9 cellular contexts compared by ENCODE assay signal in the genomic region with DNA sequence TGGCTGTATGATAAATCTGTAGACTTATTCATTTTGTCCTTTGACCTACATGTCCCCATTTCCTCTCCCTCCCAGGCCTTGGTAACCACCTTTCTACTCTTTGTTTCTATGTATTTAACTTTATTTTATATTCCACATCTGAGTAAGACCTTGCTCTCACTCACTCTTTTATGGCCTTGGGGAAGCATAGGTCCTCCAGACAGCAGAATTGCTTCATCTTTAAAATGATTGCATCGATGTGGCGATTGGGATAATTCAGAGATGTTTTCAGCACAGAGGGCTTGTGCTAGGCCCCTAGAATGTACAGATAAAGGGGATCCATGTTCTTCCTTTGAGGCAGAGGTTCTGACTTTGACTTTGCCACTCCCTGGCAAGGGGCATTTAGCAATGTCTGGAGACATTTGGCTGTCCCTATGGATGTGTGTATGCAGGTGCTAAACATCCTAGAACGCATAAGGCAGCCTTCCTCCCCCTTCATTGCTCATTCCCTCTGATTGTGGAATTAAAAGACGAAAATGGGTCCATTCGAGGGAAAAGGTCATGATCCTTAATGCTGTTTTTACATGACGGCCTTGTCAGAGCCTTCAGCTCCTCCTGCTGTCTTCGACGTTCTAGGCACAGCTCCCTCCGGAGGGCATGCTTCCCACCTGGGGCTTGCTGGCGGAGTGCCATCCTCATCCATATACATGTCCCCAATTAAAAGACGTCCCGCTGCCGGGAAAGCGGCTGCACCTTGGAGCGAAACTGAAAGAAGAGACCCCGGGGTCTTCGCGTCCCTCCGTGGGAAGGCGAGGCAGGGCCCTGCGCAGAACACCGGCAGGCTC. TPM values are rescaled to one million over a fixed set of nuclear protein-coding genes. Genes with fewer than 3 reads are reported as not detected.
DNase-seq lines count a peak whose midpoint lies in the region; ATAC-seq, FAIRE-seq and TF ChIP-seq lines count a peak whose summit lies in the region.
"Had no signal": no experiment of that assay in that cellular context is flagged by ENCODE, and none has a peak within 500 bp of the region (broad histone marks: within the 10 kb centered on the region; RNA-seq: fewer than 3 reads in every experiment).

No MANE protein-coding gene starts in this region.

- H3K4me3 ChIP-seq in BLaER1 treated with 17β-estradiol and CSF1 and Interleukin-3, amounts not matched to agents 10 nM and 100 nM = peak overlapping the region; percentile 50 to 73 (median 60)
- H3K4me3 ChIP-seq in H1 (ENCODE audit: extremely low read depth in 1 of 4, insufficient read depth in 2 of 4, low read depth in 3 of 4, low read length in 4 of 4) (peak overlapping the region; percentile 50 to 67 (median 64)), neural progenitor cell (peak overlapping the region; percentile 49)

- no peak overlapping the region for H3K14ac ChIP-seq in H1 (ENCODE audit: insufficient read length)

- POLR2A ChIA-PET in H1 (lab: Charles Lee; ENCODE audit: partially characterized antibody) = interaction anchor here (0.6 to 1.5 kb wide), 3 partner anchors 12 to 28 kb away, joined by 3 read pairs; no protein-coding TSS in a partner anchor
- POLR2A ChIA-PET in activated CD4-positive, alpha-beta memory T cell treated with anti-CD3 and anti-CD28 coated beads for 36 hours (lab: Charles Lee) = no interaction called here

- H2BK12ac ChIP-seq in H1 (ENCODE audit: low read depth, low read length) = no peak overlapping the region

- H2BK5ac ChIP-seq in H1 (ENCODE audit: low read depth, low read length) = peak overlapping the region; percentile 67; the same call in 1 of the 2 replicates

- H2AFZ ChIP-seq in H1 (ENCODE audit: low read length) = no peak overlapping the region; the same call in 1 of the 2 replicates
- H2AFZ ChIP-seq in neural progenitor cell (replicated peaks) = peak overlapping the region; percentile 89

- no peak for TF ChIP-seq EP300 in H1 (IDR thresholded peaks at IDR 0.05; ENCODE audit: borderline replicate concordance in 1 of 2, low read depth in 2 of 2, low read length in 2 of 2)

- H4K91ac ChIP-seq in H1 (replicated peaks; ENCODE audit: insufficient read length, low read length) = no peak overlapping the region

- FAIRE-seq in H1 (lab: Jason Lieb, UNC) = peak; percentile 69

- H3K79me2 ChIP-seq in H1 (ENCODE audit: control insufficient read depth in 1 of 2, insufficient read depth in 2 of 2, low read length in 2 of 2) (no peaks in the 10 kb centered on the region), neural progenitor cell (ENCODE audit: low read depth) (no peaks in the 10 kb centered on the region)

- peak overlapping the region; percentile 86 to 97 (median 94) for H3K4me2 ChIP-seq in BLaER1 treated with 17β-estradiol and CSF1 and Interleukin-3, amounts not matched to agents 10 nM and 100 nM
- peak overlapping the region; percentile 77 to 95 for H3K4me2 ChIP-seq in H1 (ENCODE audit: insufficient read depth in 1 of 2, low read depth in 2 of 2, low read length in 2 of 2)
- H3K4me2 ChIP-seq in neural progenitor cell = peak overlapping the region; percentile 77

- peaks cover 13% of the 10 kb centered on the region for H3K27me3 Mint-ChIP-seq in neural progenitor cell (ENCODE audit: insufficient read depth, low read depth)
- peaks cover 9% of the 10 kb centered on the region for H3K27me3 Mint-ChIP-seq in activated CD4-positive, alpha-beta memory T cell treated with anti-CD3 and anti-CD28 coated beads for 36 hours

- no peak overlapping the region for H3K56ac ChIP-seq in H1 (replicated peaks; ENCODE audit: insufficient read length, low read depth, low read length)

- peak overlapping the region; percentile 86 for H3K4me3 Mint-ChIP-seq in neural progenitor cell
- H3K4me3 Mint-ChIP-seq in activated CD4-positive, alpha-beta memory T cell treated with anti-CD3 and anti-CD28 coated beads for 36 hours = no peak overlapping the region

- no peaks in the 10 kb centered on the region for H3K36me3 Mint-ChIP-seq in neural progenitor cell
- no peaks in the 10 kb centered on the region for H3K36me3 Mint-ChIP-seq in activated CD4-positive, alpha-beta memory T cell treated with anti-CD3 and anti-CD28 coated beads for 36 hours

- peaks cover 0 to 7% (median 0%) of the 10 kb centered on the region in 11 experiments; a peak in 1 of 22 replicates for H4K20me1 ChIP-seq in BLaER1 treated with 17β-estradiol and CSF1 and Interleukin-3, amounts not matched to agents 10 nM and 100 nM
- H4K20me1 ChIP-seq in H1 (replicated peaks in 1 of 2; ENCODE audit: control insufficient read depth in 1 of 2, insufficient read depth in 2 of 2, low read length in 2 of 2) (no peaks in the 10 kb centered on the region), neural progenitor cell (ENCODE audit: low read depth) (no peaks in the 10 kb centered on the region)

- no peak overlapping the region for H2BK15ac ChIP-seq in H1 (ENCODE audit: low read length)

- H2BK20ac ChIP-seq in H1 (ENCODE audit: low read length) = no peak overlapping the region

- DNase-seq in NCI-H1694 treated with DMSO at 0.1 percent for 48 hours (lab: John Stamatoyannopoulos, UW) = peak; percentile 58
- no peak for DNase-seq in H1 (ENCODE audit: low read depth in 1 of 2, low spot score in 2 of 2)
- DNase-seq in neural progenitor cell (ENCODE audit: low spot score) = no peak
- no peak for DNase-seq in activated T-cell treated with anti-CD3 and anti-CD28 coated beads for 4 hours
- DNase-seq in cerebellum (ENCODE audit: low spot score) = no peak
- no peak for DNase-seq in activated CD4-positive, alpha-beta memory T cell treated with anti-CD3 and anti-CD28 coated beads for 36 hours
- DNase-seq: NCI-H446 had no signal

- H3K4ac ChIP-seq in H1 (replicated peaks; ENCODE audit: insufficient read length, low read depth, low read length) = no peak overlapping the region

- no peak overlapping the region for H2BK120ac ChIP-seq in H1 (replicated peaks; ENCODE audit: low read depth, low read length)

- peak in 1 of 3 experiments; percentile 7; a peak in 1 of 4 replicates for TF ChIP-seq CTCF in H1 (IDR thresholded peaks at IDR 0.05; ENCODE audit: control extremely low read depth in 1 of 3, insufficient read depth in 1 of 3, low read depth in 1 of 3, low read length in 3 of 3)
- TF ChIP-seq CTCF in neural progenitor cell (IDR thresholded peaks at IDR 0.05) = no peak

- H3F3A ChIP-seq in neural progenitor cell (ENCODE audit: low read depth) = no peaks in the 10 kb centered on the region

- no peak for TF ChIP-seq POLR2A in H1 (IDR thresholded peaks at IDR 0.05; ENCODE audit: control extremely low read depth in 1 of 2, low read depth in 2 of 2, low read length in 2 of 2)

- no peak for ATAC-seq in GM21528 (IDR thresholded peaks at IDR 0.05; ENCODE audit: low FRiP score, unreplicated experiment)

- peaks cover 0 to 14% (median 12%) of the 10 kb centered on the region in 10 experiments; a peak in 15 of 20 replicates for H3K4me1 ChIP-seq in BLaER1 treated with 17β-estradiol and CSF1 and Interleukin-3, amounts not matched to agents 10 nM and 100 nM
- H3K4me1 ChIP-seq in H1 (replicated peaks in 1 of 4; ENCODE audit: control insufficient read depth in 3 of 4, insufficient read depth in 4 of 4, low read length in 3 of 4) (peaks cover 2 to 12% (median 5%) of the 10 kb centered on the region in 4 experiments; a peak in 4 of 7 replicates), neural progenitor cell (no peaks in the 10 kb centered on the region)

- intact Hi-C loops in activated CD4-positive, alpha-beta memory T cell treated with anti-CD3 and anti-CD28 coated beads for 36 hours (cut with micrococcal nuclease) = no loop called here

- no peaks in the 10 kb centered on the region for H3K36me3 ChIP-seq in BLaER1 treated with 17β-estradiol and CSF1 and Interleukin-3, amounts not matched to agents 10 nM and 100 nM
- H3K36me3 ChIP-seq in H1 (ENCODE audit: control insufficient read depth in 2 of 4, insufficient read depth in 4 of 4, low read length in 3 of 4) = no peaks in the 10 kb centered on the region
- no peaks in the 10 kb centered on the region for H3K36me3 ChIP-seq in neural progenitor cell

- peak overlapping the region; percentile 6; the same call in 1 of the 2 replicates for H4K8ac ChIP-seq in H1 (ENCODE audit: extremely low read depth, insufficient read depth, low read length)

- H3K9ac ChIP-seq in BLaER1 treated with 17β-estradiol and CSF1 and Interleukin-3, amounts not matched to agents 10 nM and 100 nM = peak overlapping the region in 10 of 11 experiments; percentile 29 to 68 (median 52); a peak in 14 of 22 replicates
- no peak overlapping the region for H3K9ac ChIP-seq in H1 (replicated peaks in 1 of 4; ENCODE audit: extremely low read depth in 1 of 4, low read depth in 3 of 4, low read length in 3 of 4)
- H3K9ac ChIP-seq in neural progenitor cell = no peak overlapping the region

- 0 out of 2 replicates have a peak overlapping the region, but pooled peaks have one; percentile 88 for H3K18ac ChIP-seq in H1 (ENCODE audit: extremely low read depth, low read length)

- H3K27me3 ChIP-seq in BLaER1 treated with 17β-estradiol and CSF1 and Interleukin-3, amounts not matched to agents 10 nM and 100 nM = peaks cover 7 to 26% (median 20%) of the 10 kb centered on the region in 11 experiments; a peak in 17 of 22 replicates
- peaks cover 2 to 24% (median 15%) of the 10 kb centered on the region in 4 experiments for H3K27me3 ChIP-seq in H1 (replicated peaks in 1 of 4; ENCODE audit: control insufficient read depth in 3 of 4, extremely low read depth in 1 of 4, insufficient read depth in 3 of 4, low read length in 3 of 4)
- H3K27me3 ChIP-seq in neural progenitor cell = peaks cover 41% of the 10 kb centered on the region

- 0 out of 22 replicates have a peak overlapping the region, but pooled peaks of 1 of the 11 experiments have one; percentile 32 for H3K27ac ChIP-seq in BLaER1 treated with 17β-estradiol and CSF1 and Interleukin-3, amounts not matched to agents 10 nM and 100 nM
- H3K27ac ChIP-seq in H1 (ENCODE audit: low read depth, low read length) (no peak overlapping the region), neural progenitor cell (no peak overlapping the region)

- H3K27ac Mint-ChIP-seq in neural progenitor cell = no peak overlapping the region
- H3K27ac Mint-ChIP-seq in activated CD4-positive, alpha-beta memory T cell treated with anti-CD3 and anti-CD28 coated beads for 36 hours = no peak overlapping the region

- H4K5ac ChIP-seq in H1 (ENCODE audit: insufficient read length, low read depth, low read length) = no peak overlapping the region

- WGBS in H1 (ENCODE audit: extremely low coverage in 1 of 2, insufficient coverage in 1 of 2, insufficient read length in 1 of 2, insufficient replicate concordance in 2 of 2, low coverage in 1 of 2, low lambda C conversion rate in 2 of 2, missing lambda C conversion rate in 1 of 2), 2 experiments = 26% methylated on average over 17 of the region's 22 CpGs; no CpG with 5 or more reads in 1 of the 2 experiments

- peaks cover 17% of the 10 kb centered on the region for H3K4me1 Mint-ChIP-seq in neural progenitor cell
- no peaks in the 10 kb centered on the region for H3K4me1 Mint-ChIP-seq in activated CD4-positive, alpha-beta memory T cell treated with anti-CD3 and anti-CD28 coated beads for 36 hours (ENCODE audit: low read depth)

- no peak overlapping the region for H2AK5ac ChIP-seq in H1 (ENCODE audit: low read depth, low read length)

- no peak overlapping the region for H3K23ac ChIP-seq in H1 (ENCODE audit: insufficient read length)

- H3K9me3 Mint-ChIP-seq in neural progenitor cell = no peaks in the 10 kb centered on the region
- peaks cover 2% of the 10 kb centered on the region for H3K9me3 Mint-ChIP-seq in activated CD4-positive, alpha-beta memory T cell treated with anti-CD3 and anti-CD28 coated beads for 36 hours

- H3K79me1 ChIP-seq in H1 (ENCODE audit: low read depth, low read length) = no peaks in the 10 kb centered on the region

- peaks cover 8% of the 10 kb centered on the region for H3K23me2 ChIP-seq in H1 (ENCODE audit: low read depth, low read length)

- TF ChIP-seq RAD21 in H1 (IDR thresholded peaks at IDR 0.05 in 1 of 2, conservative IDR thresholded peaks at IDR 0.05 in 1 of 2; ENCODE audit: low read depth in 2 of 2, low read length in 2 of 2) = no peak; a peak in 2 of 4 replicates

- H3K9me3 ChIP-seq in BLaER1 treated with 17β-estradiol and CSF1 and Interleukin-3, amounts not matched to agents 10 nM and 100 nM (replicated peaks in 1 of 11) = no peaks in the 10 kb centered on the region
- H3K9me3 ChIP-seq in H1 (ENCODE audit: insufficient read depth in 2 of 2, low read depth in 1 of 2, low read length in 1 of 2) (no peaks in the 10 kb centered on the region), neural progenitor cell (ENCODE audit: low read depth) (no peaks in the 10 kb centered on the region)

- CTCF ChIA-PET in H1 (lab: Charles Lee; ENCODE audit: partially characterized antibody) = interaction anchor here (0.7 to 3.1 kb wide), 7 partner anchors 10 to 66 kb away, joined by 3 to 13 read pairs (median 4); no protein-coding TSS in a partner anchor
- CTCF ChIA-PET in activated CD4-positive, alpha-beta memory T cell treated with anti-CD3 and anti-CD28 coated beads for 36 hours (lab: Charles Lee) = no interaction called here

RNA-seq across cellular contexts. Expression of gene GPR39, which starts 1.1 kb away (rescaled TPM):
- 0.63 and 0.65 TPM in 2 replicates for total RNA-seq in H1 (2021; fragmentation: NEBNext Ultra II Directional; extraction: Animal tissue kit (Norgen Biotek cat#: 25700))
- polyA plus RNA-seq in H1 (2011; rRNA removed) = 2.0 and 2.7 TPM in 2 replicates
- polyA plus RNA-seq in H1 (2011; cell fraction: cytosol; rRNA removed) = 1.1 TPM
- polyA plus RNA-seq in H1 (2011; cell fraction: nucleus; rRNA removed) = 2.2 TPM
- polyA plus RNA-seq in H1 (2012, experiment 1 of 2) = 0.52 to 0.89 TPM (median 0.65 TPM) in 4 replicates
- polyA plus RNA-seq in H1 (2012, experiment 2 of 2) = 0.81 TPM
- polyA plus RNA-seq in H1 (2013, experiment 1 of 2) = 1.5 TPM
- 1.4 TPM for polyA plus RNA-seq in H1 (2013, experiment 2 of 2)
- 8.2 and 11.8 TPM in 2 replicates for polyA minus RNA-seq in H1 (2011; rRNA and poly(A)+ RNA removed)
- polyA minus RNA-seq in H1 (2011; cell fraction: cytosol; rRNA and poly(A)+ RNA removed) = 2.6 TPM
- polyA minus RNA-seq in H1 (2011; cell fraction: nucleus; rRNA and poly(A)+ RNA removed) = 15.4 TPM
- 0.28 and 1.4 TPM in 2 replicates for total RNA-seq in neural progenitor cell (ENCODE audit: low replicate concordance)
- 4.3 TPM for total RNA-seq in cerebellum
- not detected for total RNA-seq in activated CD4-positive, alpha-beta memory T cell treated with anti-CD3 and anti-CD28 coated beads for 36 hours

Comparison
In these comparisons a context has a peak if more than half of its experiments do, and no peak if none do; other contexts are left out.
1. H3K9ac ChIP-seq: peak in BLaER1 treated with 17β-estradiol and CSF1 and Interleukin-3, amounts not matched to agents 10 nM and 100 nM (10 of 11); none in H1 (0 of 4) and neural progenitor cell (single experiment).
2. Peak in every context shown above with its lines, with median percentiles within 50 percentile points of each other: H3K4me2 ChIP-seq and H3K4me3 ChIP-seq.